In genomic region chr10:104274762-104275721, GRCh38 we compare ENCODE assay signal across 8 cellular contexts. TPM values are rescaled to one million over a fixed set of nuclear protein-coding genes. Genes with fewer than 3 reads are reported as not detected.
DNase-seq lines count a peak whose midpoint lies in the region; ATAC-seq lines count a peak whose summit lies in the region.

No MANE protein-coding gene starts in this region.

- peak; percentile 77 for ATAC-seq in HG03460 (IDR thresholded peaks at IDR 0.05; ENCODE audit: unreplicated experiment)
- peak; percentile 73 to 81 for ATAC-seq in activated CD4-positive, CD25-positive, alpha-beta regulatory T cell treated with anti-CD3 and anti-CD28 coated beads, Interleukin-2, amount 50 U/mL, for 24 hours
- ATAC-seq in GM21737 (IDR thresholded peaks at IDR 0.05; ENCODE audit: unreplicated experiment) = no peak

- DNase-seq in NCI-H1436 (lab: John Stamatoyannopoulos, UW) (peak; percentile 52), NCI-H1436 treated with DMSO at 0.1 percent for 48 hours (lab: John Stamatoyannopoulos, UW) (no peak), cerebellum (ENCODE audit: low spot score) (peak; percentile 45), left kidney (ENCODE audit: low read depth, low spot score) (peak; percentile 88)
- DNase-seq in stimulated activated CD8-positive, alpha-beta memory T cell treated with anti-CD3 and anti-CD28 coated beads, Interleukin-4, amount 100 ng/mL, for 24 hours (ENCODE audit: low read depth) = peak; percentile 16

RNA-seq across cellular contexts. Expression of gene GSTO2, which starts 6.1 kb away (rescaled TPM):
- total RNA-seq in cerebellum = 2.2 TPM

RNA-seq across cellular contexts. Expression of gene GSTO1, which starts 20.4 kb away (rescaled TPM):
- 7.9 TPM for total RNA-seq in cerebellum

RNA-seq across cellular contexts. Expression of gene CFAP43, which starts 42.9 kb away (rescaled TPM):
- total RNA-seq in cerebellum = 9.1 TPM
